Comparison of ENCODE assay signal across 19 cellular contexts in the genomic region with DNA sequence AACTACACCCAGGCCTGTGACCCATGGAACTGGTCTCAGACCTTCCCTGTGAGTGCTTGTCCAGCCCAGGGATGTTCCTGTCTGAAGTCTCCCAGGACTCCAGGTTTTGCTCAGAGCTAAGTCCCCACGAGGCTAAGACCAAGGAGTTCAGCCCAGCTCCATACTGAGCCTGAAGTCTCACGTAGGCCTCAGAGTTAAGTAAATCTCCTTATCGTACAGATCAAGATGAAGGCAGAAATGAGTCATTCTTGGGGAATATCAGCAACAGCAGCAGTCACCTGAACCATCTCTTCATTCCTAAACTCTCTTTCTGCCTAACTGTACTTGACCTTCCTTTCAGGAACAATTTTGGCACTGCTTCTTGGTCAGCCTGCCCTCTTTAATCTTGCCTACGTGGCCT.
DNase-seq lines count a peak whose midpoint lies in the region; ATAC-seq and TF ChIP-seq lines count a peak whose summit lies in the region.
"Had no signal": no experiment of that assay in that cellular context is flagged by ENCODE, and none has a peak within 500 bp of the region (broad histone marks: within the 10 kb centered on the region; RNA-seq: fewer than 3 reads in every experiment).

No MANE protein-coding gene starts in this region.

- no peaks in the 10 kb centered on the region for H3K27me3 ChIP-seq in CD4-positive, alpha-beta memory T cell (ENCODE audit: insufficient read depth, low read length)
- no peaks in the 10 kb centered on the region for H3K27me3 ChIP-seq in parathyroid adenoma (ENCODE audit: control insufficient read depth, insufficient read depth, low read length)
- H3K27me3 ChIP-seq: right atrium auricular region had no signal

- peak overlapping the region in 4 of 7 donors; percentile 32 to 75 (median 60) for H3K27ac Mint-ChIP-seq in CD4-positive, alpha-beta memory T cell
- peak overlapping the region; percentile 51 for H3K27ac Mint-ChIP-seq in chondrocyte (ENCODE audit: unreplicated experiment)

- ATAC-seq in GM18519 (IDR thresholded peaks at IDR 0.05; ENCODE audit: low FRiP score, unreplicated experiment), result no peak
- ATAC-seq: activated naive CD4-positive, alpha-beta T cell treated with anti-CD3 and anti-CD28 coated beads, Interleukin-2, amount 50 U/mL, for 72 hours had no signal

- no peak for TF ChIP-seq CTCF in chondrocyte (IDR thresholded peaks at IDR 0.05)
- no peak for TF ChIP-seq CTCF in parathyroid adenoma (IDR thresholded peaks at IDR 0.05)

- H3K4me3 ChIP-seq in CD4-positive, alpha-beta memory T cell (ENCODE audit: low read length in 2 of 2), result no peak overlapping the region
- H3K4me3 ChIP-seq in parathyroid adenoma (ENCODE audit: low read depth, low read length), result no peak overlapping the region
- H3K4me3 ChIP-seq: lower lobe of right lung, right atrium auricular region had no signal

- H3K4me1 Mint-ChIP-seq in CD4-positive, alpha-beta memory T cell, result peaks cover 12 to 22% (median 17%) of the 10 kb centered on the region in 4 donors
- peaks cover 23% of the 10 kb centered on the region for H3K4me1 Mint-ChIP-seq in chondrocyte (ENCODE audit: low read depth)

- H3K79me2 ChIP-seq in parathyroid adenoma, result no peaks in the 10 kb centered on the region

- DNase-seq in CD4-positive, alpha-beta memory T cell, result no peak
- DNase-seq in M059J (ENCODE audit: low read depth) (peak; percentile 63), chondrocyte (ENCODE audit: low spot score) (no peak), NOMO-1 treated with dmso at 0.1 percent for 144 hours (lab: John Stamatoyannopoulos, UW; ENCODE audit: unreplicated experiment) (no peak), SKM-1 treated with dmso at 0.1 percent for 144 hours (lab: John Stamatoyannopoulos, UW; ENCODE audit: unreplicated experiment) (no peak), NCI-H748 (lab: John Stamatoyannopoulos, UW; ENCODE audit: unreplicated experiment) (no peak)
- DNase-seq: activated CD4-positive, alpha-beta T cell treated with anti-CD3 and anti-CD28 coated beads, Interleukin-2, amount 50 U/mL, for 48 hours; activated T-cell treated with anti-CD3 and anti-CD28 coated beads, Interleukin-2, amount 50 U/mL, for 1 hour; cerebellar nuclear complex; foreskin melanocyte; lower lobe of right lung; NCI-H1694; NCI-H446 treated with DMSO at 0.1 percent for 48 hours; substantia nigra had no signal

- H3K4me1 ChIP-seq in CD4-positive, alpha-beta memory T cell (ENCODE audit: insufficient read depth, low read length), result peaks cover 7% of the 10 kb centered on the region
- H3K4me1 ChIP-seq in parathyroid adenoma, result peaks cover 23% of the 10 kb centered on the region
- H3K4me1 ChIP-seq: lower lobe of right lung had no signal

- H3K9me3 ChIP-seq in CD4-positive, alpha-beta memory T cell (ENCODE audit: control insufficient read depth in 1 of 2, low read length in 2 of 2), result no peaks in the 10 kb centered on the region
- no peaks in the 10 kb centered on the region for H3K9me3 ChIP-seq in parathyroid adenoma (ENCODE audit: control insufficient read depth, low read length)
- H3K9me3 ChIP-seq: lower lobe of right lung, right atrium auricular region had no signal

- intact Hi-C loops in CD4-positive, alpha-beta memory T cell (cut with micrococcal nuclease), result no loop called here

- H3K9me3 Mint-ChIP-seq in CD4-positive, alpha-beta memory T cell, result peaks cover 0 to 4% (median 0%) of the 10 kb centered on the region in 8 donors
- H3K9me3 Mint-ChIP-seq in chondrocyte (ENCODE audit: low read depth), result no peaks in the 10 kb centered on the region
- H3K9me3 Mint-ChIP-seq: activated naive CD4-positive, alpha-beta T cell treated with anti-CD3 and anti-CD28 coated beads, Interleukin-2, amount 50 U/mL, for 72 hours had no signal

- peak overlapping the region; percentile 31 for H2AFZ ChIP-seq in parathyroid adenoma

- H3K4me3 Mint-ChIP-seq in CD4-positive, alpha-beta memory T cell, result no peak overlapping the region
- no peak overlapping the region for H3K4me3 Mint-ChIP-seq in chondrocyte (ENCODE audit: unreplicated experiment)
- H3K4me3 Mint-ChIP-seq: neural crest cell had no signal

- no peak overlapping the region for H3K4me2 ChIP-seq in parathyroid adenoma (ENCODE audit: low read length)

- peaks cover 12% of the 10 kb centered on the region for H3K36me3 ChIP-seq in CD4-positive, alpha-beta memory T cell (ENCODE audit: insufficient read depth, low read length)
- H3K36me3 ChIP-seq in parathyroid adenoma (ENCODE audit: control insufficient read depth, insufficient read depth, low read length), result no peaks in the 10 kb centered on the region

- H3K27ac ChIP-seq in CD4-positive, alpha-beta memory T cell (ENCODE audit: low read depth, low read length), result no peak overlapping the region
- peak overlapping the region; percentile 40 for H3K27ac ChIP-seq in parathyroid adenoma
- H3K27ac ChIP-seq: lower lobe of right lung, right atrium auricular region had no signal

- peaks cover 74 to 75% of the 10 kb centered on the region in 2 donors for H3K36me3 Mint-ChIP-seq in CD4-positive, alpha-beta memory T cell
- H3K36me3 Mint-ChIP-seq in chondrocyte (ENCODE audit: low read depth), result peaks cover 37% of the 10 kb centered on the region

- POLR2A ChIA-PET in CD4-positive, alpha-beta memory T cell (lab: Charles Lee; ENCODE audit: partially characterized antibody), result interaction anchor here (0.6 kb wide), 1 partner anchor 712 kb away, joined by 3 read pairs; no protein-coding TSS in a partner anchor

- no peaks in the 10 kb centered on the region for H3K27me3 Mint-ChIP-seq in CD4-positive, alpha-beta memory T cell
- no peaks in the 10 kb centered on the region for H3K27me3 Mint-ChIP-seq in chondrocyte (ENCODE audit: low read depth)

- H3K9ac ChIP-seq in parathyroid adenoma, result no peak overlapping the region

- CTCF ChIA-PET in CD4-positive, alpha-beta memory T cell (lab: Charles Lee; ENCODE audit: partially characterized antibody), result no interaction called here
